Comparison of ENCODE assay signal across 8 cellular contexts in the genomic region with DNA sequence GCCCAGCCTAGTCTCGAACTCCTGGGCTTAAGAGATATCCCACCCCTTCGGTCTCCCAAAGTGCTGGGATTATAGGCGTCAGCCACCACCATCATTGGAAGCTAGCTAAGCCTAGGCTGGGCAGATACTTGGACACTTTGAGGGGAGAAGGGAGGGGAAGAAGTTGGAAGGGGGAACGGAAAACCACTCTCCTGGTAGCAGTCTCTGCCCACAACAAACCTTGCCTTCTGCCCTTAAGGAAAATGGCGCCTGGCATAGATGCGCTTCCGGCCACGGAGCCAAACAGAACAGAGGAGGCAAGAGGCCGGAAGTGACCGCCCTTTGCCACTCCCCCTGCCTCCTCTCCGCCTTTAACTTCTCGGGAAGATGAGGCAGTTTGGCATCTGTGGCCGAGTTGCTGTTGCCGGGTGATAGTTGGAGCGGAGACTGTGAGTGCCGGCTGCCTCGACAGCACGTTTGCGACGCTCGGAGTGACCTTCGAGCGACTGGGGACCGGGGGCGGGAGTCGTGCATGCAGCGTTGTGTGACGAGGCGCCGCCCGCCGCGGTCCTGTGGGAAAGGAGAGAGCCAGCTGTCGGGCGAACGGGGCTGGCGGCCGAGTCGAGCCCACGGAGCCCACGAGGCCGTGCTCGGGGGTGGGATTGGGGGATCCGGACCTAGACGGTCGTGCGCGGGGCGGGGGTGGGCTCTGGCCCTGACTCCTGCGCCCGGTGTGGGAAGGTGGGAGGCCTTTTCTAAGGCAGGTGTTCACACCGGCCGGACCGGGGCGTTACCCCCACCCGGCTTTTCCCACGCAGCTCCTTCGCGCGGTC. TPM values are rescaled to one million over a fixed set of nuclear protein-coding genes. Genes with fewer than 3 reads are reported as not detected.
DNase-seq lines count a peak whose midpoint lies in the region; ATAC-seq and TF ChIP-seq lines count a peak whose summit lies in the region.

A gene (plus strand): TSS at position 327 of the 812 bp plus-strand sequence. CDS start 1,143 bp downstream, outside the sequence.

- POLR2A ChIA-PET in activated B cell treated with CpG ODN at 0.5 μM for 24 hours (lab: Charles Lee): interaction anchor here (0.7 to 2.1 kb wide), 14 partner anchors 11 to 276 kb away, joined by 3 to 11 read pairs (median 4); a partner anchor contains a TSS

- in situ Hi-C loops in GM18951 (cut with MboI; ENCODE audit: low sequenced_read_pairs, unreplicated experiment): no loop called here

- H3K36me3 Mint-ChIP-seq in activated B cell treated with CpG ODN at 0.5 μM for 24 hours (ENCODE audit: low read depth): peaks cover 37% of the 10 kb centered on the region
- H3K36me3 Mint-ChIP-seq in immature natural killer cell: peaks cover 5 to 13% (median 12%) of the 10 kb centered on the region in 3 donors

- CTCF ChIA-PET in activated B cell treated with CpG ODN at 0.5 μM for 24 hours (lab: Charles Lee): interaction anchor here (2.3 kb wide), 1 partner anchor 27 kb away, joined by 5 read pairs; no protein-coding TSS in a partner anchor

- ATAC-seq in HG03196 (IDR thresholded peaks at IDR 0.05; ENCODE audit: unreplicated experiment): peak; percentile 97
- ATAC-seq in activated B cell treated with CpG ODN at 0.5 μM for 24 hours (ENCODE audit: low read depth): peak; percentile 88

- peak; percentile 96 for DNase-seq in AG08395 (ENCODE audit: low spot score)
- peak; percentile 99 for DNase-seq in NCI-H345 (lab: John Stamatoyannopoulos, UW)
- peak; percentile 80 for DNase-seq in activated B cell treated with CpG ODN at 0.5 μM for 24 hours
- peak; percentile 57 to 97 (median 90) for DNase-seq in caudate nucleus (lab: John Stamatoyannopoulos, UW)
- peak; percentile 87 to 88 (median 88) for DNase-seq in immature natural killer cell
- peak; percentile 91 for DNase-seq in smooth muscle cell of the brain vasculature (ENCODE audit: low read depth, low spot score)

- H3K4me3 Mint-ChIP-seq in activated B cell treated with CpG ODN at 0.5 μM for 24 hours (peak within 1 kb of the TSS; percentile 98), immature natural killer cell (peak within 1 kb of the TSS; percentile 97 to 99 (median 99))

- peak within 1 kb of the TSS; percentile 83 for H3K27ac ChIP-seq in caudate nucleus (ENCODE audit: low read depth, low read length)

- H3K27ac Mint-ChIP-seq in activated B cell treated with CpG ODN at 0.5 μM for 24 hours: peak within 1 kb of the TSS; percentile 95
- peak within 1 kb of the TSS; percentile 90 to 96 (median 94) for H3K27ac Mint-ChIP-seq in immature natural killer cell

- H3K4me1 Mint-ChIP-seq in activated B cell treated with CpG ODN at 0.5 μM for 24 hours: peaks cover 35% of the 10 kb centered on the region
- peaks cover 23 to 46% of the 10 kb centered on the region in 2 donors for H3K4me1 Mint-ChIP-seq in immature natural killer cell

- TF ChIP-seq POLR2A in GM18951 (IDR thresholded peaks at IDR 0.05; ENCODE audit: extremely low read depth, insufficient read depth, insufficient read length): peak; percentile 94

- H3K27me3 Mint-ChIP-seq in activated B cell treated with CpG ODN at 0.5 μM for 24 hours: no peaks in the 10 kb centered on the region
- peaks cover 3 to 4% (median 4%) of the 10 kb centered on the region in 3 donors for H3K27me3 Mint-ChIP-seq in immature natural killer cell (ENCODE audit: low read depth in 3 of 3)

- no peaks in the 10 kb centered on the region for H3K9me3 Mint-ChIP-seq in activated B cell treated with CpG ODN at 0.5 μM for 24 hours
- no peaks in the 10 kb centered on the region for H3K9me3 Mint-ChIP-seq in immature natural killer cell

- no peak for TF ChIP-seq CTCF in activated B cell treated with CpG ODN at 0.5 μM for 24 hours (IDR thresholded peaks at IDR 0.05)

- intact Hi-C loops in activated B cell treated with CpG ODN at 0.5 μM for 24 hours (cut with micrococcal nuclease): loop anchor here (1.0 to 5.0 kb wide), 10 partner anchors 24 to 1565 kb away; a partner anchor contains a TSS

RNA-seq across cellular contexts. Expression of the gene that starts here (rescaled TPM):
- 64.9 and 65.3 TPM in 2 replicates for total RNA-seq in activated B cell treated with CpG ODN at 0.5 μM for 24 hours
- 10 to 100 TPM in 1 of 3 donors, 1 to 10 TPM in 2; 2.2 to 11.1 (median 8.6) TPM for polyA plus RNA-seq in immature natural killer cell

Comparison
In these comparisons a context has a peak if more than half of its experiments do, and no peak if none do; other contexts are left out.
1. Peak in every context shown above with its lines: DNase-seq, ATAC-seq and H3K27ac ChIP-seq.